In the genomic region with DNA sequence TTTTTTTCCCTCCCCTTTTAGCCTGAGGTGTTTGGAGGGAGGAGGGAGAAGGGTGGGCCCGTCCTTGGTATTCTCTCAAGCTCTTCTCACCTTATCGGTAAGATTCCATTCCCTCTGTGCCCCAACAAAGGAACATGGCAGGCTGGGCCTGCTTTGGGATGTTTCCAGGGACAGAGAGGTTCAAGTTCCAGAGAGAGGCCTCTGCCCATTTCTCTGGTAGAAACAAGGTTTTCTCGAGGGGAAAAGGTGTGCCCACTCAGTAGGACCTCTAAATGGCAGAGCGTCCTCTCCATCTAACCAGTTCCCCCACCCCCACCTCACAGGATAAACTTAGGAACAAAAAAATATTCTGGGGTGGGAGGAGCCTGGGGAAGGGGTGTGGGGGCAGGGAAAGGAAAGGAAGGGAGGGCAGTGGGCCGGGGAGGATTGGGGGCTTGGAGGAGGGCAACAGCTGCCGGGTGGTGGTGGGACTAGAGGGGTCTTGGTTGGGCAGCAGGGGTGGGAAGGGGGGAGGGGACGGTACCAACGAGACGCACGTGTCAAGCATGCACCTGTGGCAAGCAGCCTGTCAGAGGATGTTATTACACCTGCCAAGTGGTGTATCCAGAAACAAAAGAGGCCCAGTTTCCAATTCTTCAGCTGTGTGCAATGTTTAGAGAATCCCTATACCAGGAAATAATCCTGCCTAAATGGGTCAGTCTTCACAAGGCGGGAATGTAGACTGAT, we compare ENCODE assay signal across 8 cellular contexts. TPM values are rescaled to one million over a fixed set of nuclear protein-coding genes. Genes with fewer than 3 reads are reported as not detected.
DNase-seq lines count a peak whose midpoint lies in the region; ATAC-seq and TF ChIP-seq lines count a peak whose summit lies in the region.

No MANE protein-coding gene starts in this region.

- peak overlapping the region; percentile 81 for H3K4me2 ChIP-seq in PC-9

- DNase-seq in cardiac muscle cell (ENCODE audit: low read depth in 1 of 2, low spot score in 1 of 2) (peak; percentile 43 to 56), Right ventricle myocardium superior (no peak), PC-9 (peak in 1 of 2 experiments; percentile 25), breast epithelium (ENCODE audit: low spot score in 2 of 2) (peak in 1 of 2 donors; percentile 44), memory B cell (ENCODE audit: low spot score in 2 of 2) (no peak), suprapubic skin (ENCODE audit: low spot score in 2 of 2) (peak in 1 of 2 donors; percentile 80)

- peak overlapping the region; percentile 100 for H3K27ac Mint-ChIP-seq in memory B cell

- H3K79me2 ChIP-seq in PC-9 (ENCODE audit: low read depth) = peaks cover 40% of the 10 kb centered on the region

- intact Hi-C loops in Right ventricle myocardium superior (cut with DNase I) = loop anchor here (5.0 kb wide), 1 partner anchor 177 kb away; no protein-coding TSS in a partner anchor
- intact Hi-C loops in PC-9 (cut with micrococcal nuclease; ENCODE audit: unreplicated experiment) = loop anchor here (1.0 to 5.0 kb wide), 2 partner anchors 19 to 103 kb away; partner anchors contain the start of gene C2orf42
- intact Hi-C loops in breast epithelium (cut with DNase I; ENCODE audit: low total_unique reads) = no loop called here

- no peak for ATAC-seq in Right ventricle myocardium superior (ENCODE audit: poor library complexity)
- no peak for ATAC-seq in memory B cell (ENCODE audit: low read depth)
- ATAC-seq in GM21723 (IDR thresholded peaks at IDR 0.05; ENCODE audit: unreplicated experiment) = no peak
- ATAC-seq in HG03280 (IDR thresholded peaks at IDR 0.05; ENCODE audit: unreplicated experiment) = no peak

- CTCF ChIA-PET in PC-9 (lab: Charles Lee) = no interaction called here

- no peaks in the 10 kb centered on the region for H3K9me2 ChIP-seq in PC-9 (ENCODE audit: insufficient read depth)

- H3K27ac ChIP-seq in cardiac muscle cell = peak overlapping the region; percentile 100
- H3K27ac ChIP-seq in PC-9 = peak overlapping the region; percentile 100
- H3K27ac ChIP-seq in breast epithelium = peak overlapping the region; percentile 100
- peak overlapping the region; percentile 99 for H3K27ac ChIP-seq in suprapubic skin

- WGBS in suprapubic skin = 10% methylated on average over 11 of the region's 11 CpGs

- H3K4me3 ChIP-seq in cardiac muscle cell = peak overlapping the region; percentile 63
- peak overlapping the region; percentile 98 for H3K4me3 ChIP-seq in PC-9
- H3K4me3 ChIP-seq in breast epithelium = peak overlapping the region; percentile 77 to 90 (median 87)
- H3K4me3 ChIP-seq in suprapubic skin = peak overlapping the region; percentile 68

- peaks cover 21% of the 10 kb centered on the region for H3K4me1 ChIP-seq in cardiac muscle cell (ENCODE audit: low read depth)
- peaks cover 26% of the 10 kb centered on the region for H3K4me1 ChIP-seq in PC-9 (replicated peaks; ENCODE audit: insufficient read depth)
- peaks cover 0 to 10% of the 10 kb centered on the region in 2 donors for H3K4me1 ChIP-seq in breast epithelium
- peaks cover 44% of the 10 kb centered on the region for H3K4me1 ChIP-seq in suprapubic skin

- H3K4me3 Mint-ChIP-seq in memory B cell = peak overlapping the region; percentile 93

- peaks cover 29% of the 10 kb centered on the region for H3K36me3 Mint-ChIP-seq in memory B cell

- no peak overlapping the region for H2AFZ ChIP-seq in PC-9

- no peak for TF ChIP-seq EP300 in suprapubic skin (IDR thresholded peaks at IDR 0.05)

- TF ChIP-seq CTCF in cardiac muscle cell (IDR thresholded peaks at IDR 0.05; ENCODE audit: low read depth, low read length) = no peak
- TF ChIP-seq CTCF in PC-9 (conservative IDR thresholded peaks at IDR 0.05) = no peak
- no peak for TF ChIP-seq CTCF in breast epithelium (IDR thresholded peaks at IDR 0.05)
- TF ChIP-seq CTCF in suprapubic skin (IDR thresholded peaks at IDR 0.05) = no peak

- POLR2A ChIA-PET in PC-9 (lab: Charles Lee; ENCODE audit: unreplicated experiment) = interaction anchor here (0.5 to 0.9 kb wide), 7 partner anchors 20 to 204 kb away, joined by 3 to 6 read pairs (median 3); no protein-coding TSS in a partner anchor

- no peak for TF ChIP-seq POLR2A in breast epithelium (IDR thresholded peaks at IDR 0.05)
- TF ChIP-seq POLR2A in suprapubic skin (IDR thresholded peaks at IDR 0.05) = no peak

- peaks cover 2% of the 10 kb centered on the region for H3K36me3 ChIP-seq in cardiac muscle cell
- H3K36me3 ChIP-seq in PC-9 (ENCODE audit: low read depth) = peaks cover 24% of the 10 kb centered on the region
- no peaks in the 10 kb centered on the region for H3K36me3 ChIP-seq in breast epithelium
- no peaks in the 10 kb centered on the region for H3K36me3 ChIP-seq in suprapubic skin

- H3K27me3 Mint-ChIP-seq in memory B cell = no peaks in the 10 kb centered on the region

- no peaks in the 10 kb centered on the region for H3K9me3 ChIP-seq in cardiac muscle cell (ENCODE audit: low read depth)
- H3K9me3 ChIP-seq in PC-9 (ENCODE audit: insufficient read depth, low read depth) = no peaks in the 10 kb centered on the region
- no peaks in the 10 kb centered on the region for H3K9me3 ChIP-seq in breast epithelium
- no peaks in the 10 kb centered on the region for H3K9me3 ChIP-seq in suprapubic skin

- H3F3A ChIP-seq in PC-9 (ENCODE audit: insufficient read depth, low read depth) = peaks cover 56% of the 10 kb centered on the region

- peaks cover 47% of the 10 kb centered on the region for H3K4me1 Mint-ChIP-seq in memory B cell

- H3K27me3 ChIP-seq in cardiac muscle cell (no peaks in the 10 kb centered on the region), PC-9 (ENCODE audit: insufficient read depth, low read depth) (no peaks in the 10 kb centered on the region), breast epithelium (no peaks in the 10 kb centered on the region), suprapubic skin (no peaks in the 10 kb centered on the region)

- H3K9me3 Mint-ChIP-seq in memory B cell = peaks cover 2% of the 10 kb centered on the region

- no peaks in the 10 kb centered on the region for H4K20me1 ChIP-seq in PC-9 (ENCODE audit: insufficient read depth)

- no TSS peak for BruUV-seq in PC-9 (replicated peaks; lab: Mats Ljungman, UMichigan)

RNA-seq across cellular contexts. Expression of gene PCBP1, which starts 2.1 kb away (rescaled TPM):
- total RNA-seq in cardiac muscle cell = 87.9 and 127 TPM in 2 replicates
- 152 and 166 TPM in 2 replicates for polyA plus RNA-seq in cardiac muscle cell
- 201 TPM for total RNA-seq in Right ventricle myocardium superior
- total RNA-seq in PC-9 (2021) = 148 and 227 TPM in 2 replicates
- 100 to 1,000 TPM; 121 to 210 (median 145) TPM for total RNA-seq in breast epithelium
- total RNA-seq in suprapubic skin = 100 to 1,000 TPM; 189 to 236 (median 222) TPM

Comparison
In these comparisons a context has a peak if more than half of its experiments do, and no peak if none do; other contexts are left out.
1. DNase-seq: peak in cardiac muscle cell (2 of 2); none in Right ventricle myocardium superior (single experiment) and memory B cell (0 of 2).
2. Peak in every context shown above with its lines, with median percentiles within 50 percentile points of each other: H3K27ac ChIP-seq and H3K4me3 ChIP-seq.